In the genomic region with DNA sequence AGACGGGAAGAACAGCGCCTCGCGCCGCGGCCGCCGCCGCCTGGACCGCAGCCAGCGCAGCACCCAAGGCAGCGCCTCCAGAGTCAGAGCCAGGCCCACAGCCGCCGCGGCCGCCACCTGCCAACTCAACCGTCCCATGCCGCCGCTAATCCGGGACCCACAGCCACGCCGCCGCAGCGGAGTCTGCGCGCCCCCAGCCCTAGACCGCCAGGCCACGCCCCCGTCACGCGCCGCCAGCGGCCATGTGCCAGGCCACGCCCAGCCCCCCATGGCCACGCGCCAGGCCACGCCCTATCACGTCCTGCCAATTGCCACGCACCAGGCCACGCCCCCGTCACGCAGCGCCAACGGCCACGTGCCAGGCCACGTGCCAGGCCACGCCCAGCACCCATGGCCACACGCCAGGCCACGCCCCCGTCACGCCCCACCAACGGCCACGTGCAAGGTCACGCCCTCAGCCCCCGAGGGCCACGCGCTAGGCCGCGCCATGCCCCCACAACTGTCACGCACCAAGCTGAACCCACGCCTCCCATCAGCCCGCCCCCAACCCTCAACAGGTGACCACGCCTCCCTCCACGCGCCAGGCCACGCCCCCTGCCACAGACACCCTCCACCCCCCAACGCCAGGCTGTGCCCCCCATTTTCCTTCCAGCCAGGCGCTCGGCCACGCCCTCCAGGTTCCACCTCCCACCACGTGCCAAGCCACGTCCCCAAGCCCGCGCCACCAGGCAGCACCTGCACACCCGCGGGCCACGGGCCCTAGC, we compare ENCODE assay signal across 8 cellular contexts.
A peak's percentile ranks its signal among the peaks of the same experiment; 100 is the strongest.
DNase-seq lines count a peak whose midpoint lies in the region; TF ChIP-seq lines count a peak whose summit lies in the region.

A gene with protein sequence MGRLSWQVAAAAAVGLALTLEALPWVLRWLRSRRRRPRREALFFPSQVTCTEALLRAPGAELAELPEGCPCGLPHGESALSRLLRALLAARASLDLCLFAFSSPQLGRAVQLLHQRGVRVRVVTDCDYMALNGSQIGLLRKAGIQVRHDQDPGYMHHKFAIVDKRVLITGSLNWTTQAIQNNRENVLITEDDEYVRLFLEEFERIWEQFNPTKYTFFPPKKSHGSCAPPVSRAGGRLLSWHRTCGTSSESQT (minus strand): TSS at position 185 of the 764 bp plus-strand sequence. CDS start 47 bp downstream, at position 138.

- peaks cover 14% of the 10 kb centered on the region for H3K27me3 ChIP-seq in iPS-20b (ENCODE audit: insufficient read depth, low read length)

- TF ChIP-seq CTCF in HEK293 (tag by site-specific recombination; IDR thresholded peaks at IDR 0.05), result no peak

- POLR2A ChIA-PET in HEK293 (lab: Yijun Ruan, JAX), result no interaction called here

- no peaks in the 10 kb centered on the region for H3K9me3 Mint-ChIP-seq in T-helper 2 cell treated with Interferon-gamma antibody and Interleukin-4, amounts not matched to agents 5 μg/mL and 100 μg/mL, for 36 hours

- H3K36me3 Mint-ChIP-seq in T-helper 2 cell treated with Interferon-gamma antibody and Interleukin-4, amounts not matched to agents 5 μg/mL and 100 μg/mL, for 36 hours (ENCODE audit: low read depth), result peaks cover 13% of the 10 kb centered on the region

- peaks cover 13% of the 10 kb centered on the region for H3K4me1 Mint-ChIP-seq in T-helper 2 cell treated with Interferon-gamma antibody and Interleukin-4, amounts not matched to agents 5 μg/mL and 100 μg/mL, for 36 hours (ENCODE audit: low read depth)

- peak within 1 kb of the TSS; percentile 85 for H3K4me3 Mint-ChIP-seq in T-helper 2 cell treated with Interferon-gamma antibody and Interleukin-4, amounts not matched to agents 5 μg/mL and 100 μg/mL, for 36 hours

- DNase-seq in ELR (ENCODE audit: low read depth) (peak; percentile 83), NCI-H1694 treated with DMSO at 0.1 percent for 48 hours (lab: John Stamatoyannopoulos, UW) (peak; percentile 31), amniotic stem cell (lab: John Stamatoyannopoulos, UW) (peak; percentile 10), inferior parietal cortex (ENCODE audit: extremely low spot score) (no peak)
- peak; percentile 80 for DNase-seq in T-helper 2 cell treated with Interferon-gamma antibody and Interleukin-4, amounts not matched to agents 5 μg/mL and 100 μg/mL, for 36 hours (ENCODE audit: low spot score)
- peak; percentile 94 for DNase-seq in stimulated activated CD4-positive, alpha-beta T cell treated with anti-CD3 and anti-CD28 coated beads, Interleukin-2, amount 100 ng/mL, for 24 hours

- H3K9ac ChIP-seq in iPS-20b (ENCODE audit: low read depth, low read length), result 0 out of 2 replicates have a peak within 1 kb of the TSS, but pooled peaks have one; percentile 27

- H3K4me1 ChIP-seq in HEK293 (ENCODE audit: control insufficient read depth, insufficient read depth, low read length), result peaks cover 5% of the 10 kb centered on the region
- H3K4me1 ChIP-seq in iPS-20b (ENCODE audit: insufficient read depth, low read length), result no peaks in the 10 kb centered on the region

- H3K36me3 ChIP-seq in HEK293 (ENCODE audit: control insufficient read depth in 2 of 2, insufficient read depth in 1 of 2, low read length in 2 of 2) (peaks cover 4 to 36% of the 10 kb centered on the region in 2 experiments), iPS-20b (ENCODE audit: insufficient read depth, low read depth, low read length) (peaks cover 2% of the 10 kb centered on the region; the same call in 1 of the 2 replicates)

- H3K27ac ChIP-seq in HEK293 (ENCODE audit: extremely low read depth, low read depth, low read length), result peak within 1 kb of the TSS; percentile 87; the same call in 1 of the 2 replicates
- no peak within 1 kb of the TSS for H3K27ac ChIP-seq in iPS-20b (ENCODE audit: low read length)

- H3K9me3 ChIP-seq in HEK293 (ENCODE audit: control insufficient read depth, insufficient read depth, low read depth, low read length) (no peaks in the 10 kb centered on the region), iPS-20b (ENCODE audit: insufficient read depth, low read depth, low read length) (no peaks in the 10 kb centered on the region)

- no peaks in the 10 kb centered on the region for H3K27me3 Mint-ChIP-seq in T-helper 2 cell treated with Interferon-gamma antibody and Interleukin-4, amounts not matched to agents 5 μg/mL and 100 μg/mL, for 36 hours (ENCODE audit: low read depth)

- H3K4me3 ChIP-seq in HEK293 (ENCODE audit: low read depth, low read length) (peak within 1 kb of the TSS; percentile 57), iPS-20b (ENCODE audit: low read length) (peak within 1 kb of the TSS; percentile 58)

- CTCF ChIA-PET in HEK293 (lab: Yijun Ruan, JAX), result interaction anchor here (0.7 kb wide), 1 partner anchor 26 kb away, joined by 3 read pairs; no protein-coding TSS in a partner anchor

- H3K27ac Mint-ChIP-seq in T-helper 2 cell treated with Interferon-gamma antibody and Interleukin-4, amounts not matched to agents 5 μg/mL and 100 μg/mL, for 36 hours, result peak within 1 kb of the TSS; percentile 86

TF ChIP-seq in HEK293, 187 proteins besides CTCF, POLR2A, EP300 and RAD21 (continues in another document):
- 0 out of 2 replicates have a peak, but pooled peaks have one; percentile 30 for TF ChIP-seq ZBTB8A (tag by site-specific recombination; IDR thresholded peaks at IDR 0.05)
- no peak for TF ChIP-seq ZNF350 (tag by site-specific recombination; IDR thresholded peaks at IDR 0.05)
- 0 out of 2 replicates have a peak, but pooled peaks have one; percentile 56 for TF ChIP-seq ZNF792 (tag by site-specific recombination; IDR thresholded peaks at IDR 0.05)
- peak; percentile 99 for TF ChIP-seq ZFHX2 (tag by site-specific recombination; conservative IDR thresholded peaks at IDR 0.05)
- no peak; the same call in 1 of the 2 replicates for TF ChIP-seq ZNF548 (tag by site-specific recombination; IDR thresholded peaks at IDR 0.05)
- peak; percentile 7; the same call in 1 of the 2 replicates for TF ChIP-seq ZNF335 (tag by site-specific recombination; conservative IDR thresholded peaks at IDR 0.05)
- TF ChIP-seq, protein P1, sequence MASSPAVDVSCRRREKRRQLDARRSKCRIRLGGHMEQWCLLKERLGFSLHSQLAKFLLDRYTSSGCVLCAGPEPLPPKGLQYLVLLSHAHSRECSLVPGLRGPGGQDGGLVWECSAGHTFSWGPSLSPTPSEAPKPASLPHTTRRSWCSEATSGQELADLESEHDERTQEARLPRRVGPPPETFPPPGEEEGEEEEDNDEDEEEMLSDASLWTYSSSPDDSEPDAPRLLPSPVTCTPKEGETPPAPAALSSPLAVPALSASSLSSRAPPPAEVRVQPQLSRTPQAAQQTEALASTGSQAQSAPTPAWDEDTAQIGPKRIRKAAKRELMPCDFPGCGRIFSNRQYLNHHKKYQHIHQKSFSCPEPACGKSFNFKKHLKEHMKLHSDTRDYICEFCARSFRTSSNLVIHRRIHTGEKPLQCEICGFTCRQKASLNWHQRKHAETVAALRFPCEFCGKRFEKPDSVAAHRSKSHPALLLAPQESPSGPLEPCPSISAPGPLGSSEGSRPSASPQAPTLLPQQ (tag by site-specific recombination; IDR thresholded peaks at IDR 0.05), result peak; percentile 95
- TF ChIP-seq, protein P2, sequence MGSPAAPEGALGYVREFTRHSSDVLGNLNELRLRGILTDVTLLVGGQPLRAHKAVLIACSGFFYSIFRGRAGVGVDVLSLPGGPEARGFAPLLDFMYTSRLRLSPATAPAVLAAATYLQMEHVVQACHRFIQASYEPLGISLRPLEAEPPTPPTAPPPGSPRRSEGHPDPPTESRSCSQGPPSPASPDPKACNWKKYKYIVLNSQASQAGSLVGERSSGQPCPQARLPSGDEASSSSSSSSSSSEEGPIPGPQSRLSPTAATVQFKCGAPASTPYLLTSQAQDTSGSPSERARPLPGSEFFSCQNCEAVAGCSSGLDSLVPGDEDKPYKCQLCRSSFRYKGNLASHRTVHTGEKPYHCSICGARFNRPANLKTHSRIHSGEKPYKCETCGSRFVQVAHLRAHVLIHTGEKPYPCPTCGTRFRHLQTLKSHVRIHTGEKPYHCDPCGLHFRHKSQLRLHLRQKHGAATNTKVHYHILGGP (tag by site-specific recombination; IDR thresholded peaks at IDR 0.05), result peak; percentile 57; the same call in 1 of the 2 replicates
- peak; percentile 58; the same call in 1 of the 2 replicates for TF ChIP-seq ZNF76 (tag by site-specific recombination; IDR thresholded peaks at IDR 0.05; ENCODE audit: borderline replicate concordance, low read depth)
- no peak for TF ChIP-seq HOXC10 (CRISPR knock-in tag; IDR thresholded peaks at IDR 0.05)
- TF ChIP-seq ZNF664 (tag by site-specific recombination; IDR thresholded peaks at IDR 0.05), result no peak
- peak; percentile 99 for TF ChIP-seq KLF10 (tag by site-specific recombination; IDR thresholded peaks at IDR 0.05)
- TF ChIP-seq ZNF121 (tag by site-specific recombination; IDR thresholded peaks at IDR 0.05), result peak; percentile 54; the same call in 1 of the 2 replicates
- TF ChIP-seq BCL11A (tag by site-specific recombination; IDR thresholded peaks at IDR 0.05; ENCODE audit: low read depth), result peak; percentile 43; the same call in 1 of the 2 replicates
- TF ChIP-seq, protein P3, sequence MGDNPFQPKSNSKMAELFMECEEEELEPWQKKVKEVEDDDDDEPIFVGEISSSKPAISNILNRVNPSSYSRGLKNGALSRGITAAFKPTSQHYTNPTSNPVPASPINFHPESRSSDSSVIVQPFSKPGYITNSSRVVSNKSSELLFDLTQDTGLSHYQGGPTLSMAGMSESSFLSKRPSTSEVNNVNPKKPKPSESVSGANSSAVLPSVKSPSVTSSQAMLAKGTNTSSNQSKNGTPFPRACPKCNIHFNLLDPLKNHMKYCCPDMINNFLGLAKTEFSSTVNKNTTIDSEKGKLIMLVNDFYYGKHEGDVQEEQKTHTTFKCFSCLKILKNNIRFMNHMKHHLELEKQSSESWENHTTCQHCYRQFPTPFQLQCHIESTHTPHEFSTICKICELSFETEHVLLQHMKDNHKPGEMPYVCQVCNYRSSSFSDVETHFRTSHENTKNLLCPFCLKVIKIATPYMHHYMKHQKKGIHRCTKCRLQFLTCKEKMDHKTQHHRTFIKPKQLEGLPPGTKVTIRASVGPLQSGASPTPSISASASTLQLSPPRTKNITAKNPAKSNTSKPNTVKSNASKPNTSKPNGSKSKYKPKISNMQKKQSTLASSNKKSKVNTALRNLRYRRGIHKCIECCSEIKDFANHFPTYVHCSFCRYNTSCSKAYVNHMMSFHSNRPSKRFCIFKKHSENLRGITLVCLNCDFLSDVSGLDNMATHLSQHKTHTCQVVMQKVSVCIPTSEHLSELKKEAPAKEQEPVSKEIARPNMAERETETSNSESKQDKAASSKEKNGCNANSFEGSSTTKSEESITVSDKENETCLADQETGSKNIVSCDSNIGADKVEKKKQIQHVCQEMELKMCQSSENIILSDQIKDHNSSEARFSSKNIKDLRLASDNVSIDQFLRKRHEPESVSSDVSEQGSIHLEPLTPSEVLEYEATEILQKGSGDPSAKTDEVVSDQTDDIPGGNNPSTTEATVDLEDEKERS (tag by site-specific recombination; IDR thresholded peaks at IDR 0.05), result 0 out of 2 replicates have a peak, but pooled peaks have one; percentile 8
- TF ChIP-seq ZNF561 (tag by site-specific recombination; IDR thresholded peaks at IDR 0.05; ENCODE audit: borderline replicate concordance), result no peak; the same call in 1 of the 2 replicates
